ENCODE assay signal across 13 cellular contexts in the genomic region with DNA sequence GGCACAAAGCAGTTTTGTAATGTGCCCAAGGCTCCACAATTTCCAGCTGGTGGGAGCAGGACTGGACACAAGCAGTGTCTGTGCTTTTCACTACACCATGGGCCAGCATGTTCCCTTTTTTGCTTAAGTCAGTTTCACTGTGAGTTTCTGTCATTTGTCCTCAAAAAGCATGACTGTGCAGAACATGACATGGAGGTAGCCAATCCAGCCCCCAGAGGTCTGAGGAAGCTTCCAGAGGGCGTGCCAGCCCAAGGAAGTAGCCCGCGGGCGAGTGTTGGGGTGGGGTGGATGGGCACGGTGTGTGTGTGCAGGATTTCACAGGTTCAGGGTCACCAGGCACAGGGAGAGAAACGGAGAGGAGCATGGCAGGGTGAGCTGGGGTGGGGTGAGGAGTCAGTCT. TPM values are rescaled to one million over a fixed set of nuclear protein-coding genes. Genes with fewer than 3 reads are reported as not detected.
DNase-seq lines count a peak whose midpoint lies in the region; ATAC-seq and TF ChIP-seq lines count a peak whose summit lies in the region.
"Had no signal": no experiment of that assay in that cellular context is flagged by ENCODE, and none has a peak within 500 bp of the region (broad histone marks: within the 10 kb centered on the region; RNA-seq: fewer than 3 reads in every experiment).

No MANE protein-coding gene starts in this region.

- TF ChIP-seq CTCF in mucosa of descending colon (IDR thresholded peaks at IDR 0.05) (no peak), RWPE1 (conservative IDR thresholded peaks at IDR 0.05; ENCODE audit: low read depth) (no peak), A673 (conservative IDR thresholded peaks at IDR 0.05; ENCODE audit: low read depth, low read length) (no peak)

- peaks cover 7% of the 10 kb centered on the region for H3K27me3 ChIP-seq in A673 (replicated peaks; ENCODE audit: insufficient read depth, low read depth, low read length, poor library complexity)
- no peaks in the 10 kb centered on the region for H3K27me3 ChIP-seq in GM23248 (replicated peaks; ENCODE audit: insufficient read depth)

- BruUV-seq in A673 (replicated peaks; lab: Mats Ljungman, UMichigan), result no TSS peak

- DNase-seq in AML-193 (lab: John Stamatoyannopoulos, UW) (peak; percentile 83 to 92), NOMO-1 treated with dmso at 0.1 percent for 144 hours (lab: John Stamatoyannopoulos, UW; ENCODE audit: unreplicated experiment) (peak; percentile 92), globus pallidus (ENCODE audit: low spot score) (peak; percentile 56), mucosa of descending colon (peak in 1 of 3 donors; percentile 10), RWPE1 (ENCODE audit: low spot score) (no peak), SHP77 treated with DMSO at 0.1 percent for 48 hours (lab: John Stamatoyannopoulos, UW) (no peak), A673 (ENCODE audit: low spot score) (no peak), GM23248 (no peak)
- DNase-seq: ACHN; activated CD4-positive, alpha-beta T cell treated with anti-CD3 and anti-CD28 coated beads, Interleukin-2, amount 10 ng/mL, durations not matched to agents 7 days and 5 days; glutamatergic neuron; NCI-H510A; stimulated activated CD4-positive, alpha-beta T cell treated with anti-CD3 and anti-CD28 coated beads, Interleukin-2, amount 100 ng/mL, for 48 hours had no signal

- POLR2A ChIA-PET in RWPE1 (lab: Yijun Ruan, JAX; ENCODE audit: low non-redundant PET), result no interaction called here
- POLR2A ChIA-PET in A673 (lab: Charles Lee; ENCODE audit: low non-redundant PET), result no interaction called here

- ATAC-seq in mucosa of descending colon, result peak; percentile 45

- H2AFZ ChIP-seq in GM23248, result no peak overlapping the region

- H3K27ac ChIP-seq in RWPE1 (no peak overlapping the region), A673 (ENCODE audit: low read depth, low read length, poor library complexity, severe bottlenecking) (no peak overlapping the region), GM23248 (no peak overlapping the region)

- no peaks in the 10 kb centered on the region for H3K79me2 ChIP-seq in GM23248 (ENCODE audit: insufficient read depth)

- intact Hi-C loops in mucosa of descending colon (cut with DNase I, micrococcal nuclease) (no loop called here), A673 (cut with micrococcal nuclease; ENCODE audit: unreplicated experiment) (no loop called here)

- 0 out of 2 replicates have a peak, but pooled peaks cover 6% of the 10 kb centered on the region for H3F3A ChIP-seq in GM23248 (ENCODE audit: insufficient read depth)

- no peaks in the 10 kb centered on the region for H3K36me3 ChIP-seq in mucosa of descending colon (ENCODE audit: low read depth)
- H3K36me3 ChIP-seq in A673 (ENCODE audit: insufficient read depth, low read length, poor library complexity, severe bottlenecking), result no peaks in the 10 kb centered on the region
- no peaks in the 10 kb centered on the region for H3K36me3 ChIP-seq in GM23248 (ENCODE audit: low read depth)

- H3K4me2 ChIP-seq in GM23248 (ENCODE audit: unreplicated experiment), result no peak overlapping the region

- WGBS in GM23248 (ENCODE audit: low coverage in 1 of 2, low lambda C conversion rate in 2 of 2, missing lambda C conversion rate in 2 of 2), 2 experiments, result 83 to 91% methylated on average over 6 of the region's 6 CpGs

- H3K9me3 ChIP-seq in mucosa of descending colon (no peaks in the 10 kb centered on the region), A673 (ENCODE audit: low read depth, low read length, poor library complexity, severe bottlenecking) (no peaks in the 10 kb centered on the region), GM23248 (ENCODE audit: low read depth) (no peaks in the 10 kb centered on the region)

- H3K9ac ChIP-seq in GM23248, result no peak overlapping the region

- CTCF ChIA-PET in RWPE1 (lab: Yijun Ruan, JAX), result no interaction called here
- CTCF ChIA-PET in A673 (lab: Charles Lee), result no interaction called here

- in situ Hi-C loops in GM23248 (cut with MboI), result no loop called here

- H3K4me3 ChIP-seq in mucosa of descending colon (no peak overlapping the region), A673 (ENCODE audit: low read depth, low read length, poor library complexity, severe bottlenecking) (no peak overlapping the region), GM23248 (no peak overlapping the region)

- no peaks in the 10 kb centered on the region for H3K9me2 ChIP-seq in GM23248 (ENCODE audit: insufficient read depth)

- no peaks in the 10 kb centered on the region for H3K4me1 ChIP-seq in mucosa of descending colon (ENCODE audit: low read depth)
- no peaks in the 10 kb centered on the region for H3K4me1 ChIP-seq in A673 (ENCODE audit: insufficient read depth, low read length, poor library complexity, severe bottlenecking)
- H3K4me1 ChIP-seq in GM23248 (ENCODE audit: insufficient read depth), result peaks cover 13% of the 10 kb centered on the region

- no peaks in the 10 kb centered on the region for H4K20me1 ChIP-seq in GM23248 (ENCODE audit: insufficient read depth)

RNA-seq across cellular contexts. Expression of gene EEFSEC, which starts 8.0 kb away (rescaled TPM):
- total RNA-seq in mucosa of descending colon (10 to 100 TPM in 2 of 3 donors, 1 to 10 TPM in 1; 9.7 to 10.9 (median 10.8) TPM), A673 (2021) (19.7 and 23.2 TPM in 2 replicates)
- 3.7 and 4.9 TPM in 2 replicates for total RNA-seq in GM23248 (2014; rRNA removed; shearing (Covaris generic))
- polyA plus RNA-seq in GM23248 (2016; fragmentation: Nextera tagmentation; extraction: Ambion mirVana), result 16.8 and 18.7 TPM in 2 replicates

RNA-seq across cellular contexts. Expression of gene RUVBL1, which starts 21.7 kb away (rescaled TPM):
- total RNA-seq in mucosa of descending colon, result 10 to 100 TPM; 12.1 to 19.0 (median 15.6) TPM
- total RNA-seq in A673 (2021), result 153 and 156 TPM in 2 replicates
- 45.0 and 62.0 TPM in 2 replicates for total RNA-seq in GM23248 (2014; rRNA removed; shearing (Covaris generic))
- 54.4 and 59.1 TPM in 2 replicates for polyA plus RNA-seq in GM23248 (2016; fragmentation: Nextera tagmentation; extraction: Ambion mirVana)

Comparison
In these comparisons a context has a peak if more than half of its experiments do, and no peak if none do; other contexts are left out.
1. DNase-seq: peak in AML-193 (2 of 2), NOMO-1 treated with dmso at 0.1 percent for 144 hours (single experiment) and globus pallidus (single experiment); none in RWPE1 (single experiment), SHP77 treated with DMSO at 0.1 percent for 48 hours (single experiment), A673 (single experiment) and GM23248 (single experiment).